Comparison of ENCODE assay signal across 2 cellular contexts in the genomic region with DNA sequence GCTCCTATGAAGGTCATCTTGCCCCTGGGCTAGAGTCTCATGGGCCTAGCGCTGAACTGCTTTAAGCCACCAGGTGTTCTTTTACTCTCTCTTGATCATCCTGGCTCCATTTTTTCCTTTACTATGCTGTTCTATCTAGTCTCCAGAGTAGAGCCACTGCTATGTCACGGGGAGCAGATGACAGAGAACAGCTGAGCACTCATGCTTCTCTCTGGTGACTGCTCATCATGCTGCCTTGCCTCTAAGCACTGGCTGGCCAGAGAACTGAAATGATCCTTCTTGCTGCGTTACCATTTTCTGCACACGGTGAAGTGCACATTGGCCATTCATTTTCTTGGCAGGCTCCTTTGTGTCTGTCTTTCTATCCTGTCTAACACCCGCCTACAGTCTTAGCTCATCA.
TF ChIP-seq lines count a peak whose summit lies in the region.

No MANE protein-coding gene starts in this region.

TF ChIP-seq in A549, 52 proteins besides CTCF, POLR2A, EP300 and RAD21 (continued from another document):
- TF ChIP-seq, protein P1, sequence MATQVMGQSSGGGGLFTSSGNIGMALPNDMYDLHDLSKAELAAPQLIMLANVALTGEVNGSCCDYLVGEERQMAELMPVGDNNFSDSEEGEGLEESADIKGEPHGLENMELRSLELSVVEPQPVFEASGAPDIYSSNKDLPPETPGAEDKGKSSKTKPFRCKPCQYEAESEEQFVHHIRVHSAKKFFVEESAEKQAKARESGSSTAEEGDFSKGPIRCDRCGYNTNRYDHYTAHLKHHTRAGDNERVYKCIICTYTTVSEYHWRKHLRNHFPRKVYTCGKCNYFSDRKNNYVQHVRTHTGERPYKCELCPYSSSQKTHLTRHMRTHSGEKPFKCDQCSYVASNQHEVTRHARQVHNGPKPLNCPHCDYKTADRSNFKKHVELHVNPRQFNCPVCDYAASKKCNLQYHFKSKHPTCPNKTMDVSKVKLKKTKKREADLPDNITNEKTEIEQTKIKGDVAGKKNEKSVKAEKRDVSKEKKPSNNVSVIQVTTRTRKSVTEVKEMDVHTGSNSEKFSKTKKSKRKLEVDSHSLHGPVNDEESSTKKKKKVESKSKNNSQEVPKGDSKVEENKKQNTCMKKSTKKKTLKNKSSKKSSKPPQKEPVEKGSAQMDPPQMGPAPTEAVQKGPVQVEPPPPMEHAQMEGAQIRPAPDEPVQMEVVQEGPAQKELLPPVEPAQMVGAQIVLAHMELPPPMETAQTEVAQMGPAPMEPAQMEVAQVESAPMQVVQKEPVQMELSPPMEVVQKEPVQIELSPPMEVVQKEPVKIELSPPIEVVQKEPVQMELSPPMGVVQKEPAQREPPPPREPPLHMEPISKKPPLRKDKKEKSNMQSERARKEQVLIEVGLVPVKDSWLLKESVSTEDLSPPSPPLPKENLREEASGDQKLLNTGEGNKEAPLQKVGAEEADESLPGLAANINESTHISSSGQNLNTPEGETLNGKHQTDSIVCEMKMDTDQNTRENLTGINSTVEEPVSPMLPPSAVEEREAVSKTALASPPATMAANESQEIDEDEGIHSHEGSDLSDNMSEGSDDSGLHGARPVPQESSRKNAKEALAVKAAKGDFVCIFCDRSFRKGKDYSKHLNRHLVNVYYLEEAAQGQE (IDR thresholded peaks at IDR 0.05) = no peak
- TF ChIP-seq CBX8 (IDR thresholded peaks at IDR 0.05) (no peak), BHLHE40 (IDR thresholded peaks at IDR 0.05; ENCODE audit: low read depth, low read length) (no peak), HEYL (CRISPR knock-in tag; IDR thresholded peaks at IDR 0.05) (no peak), NFE2L2 (conservative IDR thresholded peaks at IDR 0.05; ENCODE audit: low read length) (no peak), CEBPB (IDR thresholded peaks at IDR 0.05) (no peak), EHMT2 (IDR thresholded peaks at IDR 0.05; ENCODE audit: low read depth) (no peak), SMC3 (IDR thresholded peaks at IDR 0.05) (no peak), SREBF2 (IDR thresholded peaks at IDR 0.05) (no peak), RNF2 (IDR thresholded peaks at IDR 0.05; ENCODE audit: borderline replicate concordance, low read depth) (no peak), MAFK (IDR thresholded peaks at IDR 0.05; ENCODE audit: partially characterized antibody) (no peak)
- TF ChIP-seq, protein P2, sequence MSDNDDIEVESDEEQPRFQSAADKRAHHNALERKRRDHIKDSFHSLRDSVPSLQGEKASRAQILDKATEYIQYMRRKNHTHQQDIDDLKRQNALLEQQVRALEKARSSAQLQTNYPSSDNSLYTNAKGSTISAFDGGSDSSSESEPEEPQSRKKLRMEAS (IDR thresholded peaks at IDR 0.05) = no peak
- TF ChIP-seq, protein P3, sequence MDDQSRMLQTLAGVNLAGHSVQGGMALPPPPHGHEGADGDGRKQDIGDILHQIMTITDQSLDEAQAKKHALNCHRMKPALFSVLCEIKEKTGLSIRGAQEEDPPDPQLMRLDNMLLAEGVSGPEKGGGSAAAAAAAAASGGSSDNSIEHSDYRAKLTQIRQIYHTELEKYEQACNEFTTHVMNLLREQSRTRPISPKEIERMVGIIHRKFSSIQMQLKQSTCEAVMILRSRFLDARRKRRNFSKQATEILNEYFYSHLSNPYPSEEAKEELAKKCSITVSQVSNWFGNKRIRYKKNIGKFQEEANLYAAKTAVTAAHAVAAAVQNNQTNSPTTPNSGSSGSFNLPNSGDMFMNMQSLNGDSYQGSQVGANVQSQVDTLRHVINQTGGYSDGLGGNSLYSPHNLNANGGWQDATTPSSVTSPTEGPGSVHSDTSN (IDR thresholded peaks at IDR 0.05) = no peak

TF ChIP-seq in GM23338, 12 proteins besides CTCF, POLR2A, EP300 and RAD21 (continued from another document):
- TF ChIP-seq, protein P4, sequence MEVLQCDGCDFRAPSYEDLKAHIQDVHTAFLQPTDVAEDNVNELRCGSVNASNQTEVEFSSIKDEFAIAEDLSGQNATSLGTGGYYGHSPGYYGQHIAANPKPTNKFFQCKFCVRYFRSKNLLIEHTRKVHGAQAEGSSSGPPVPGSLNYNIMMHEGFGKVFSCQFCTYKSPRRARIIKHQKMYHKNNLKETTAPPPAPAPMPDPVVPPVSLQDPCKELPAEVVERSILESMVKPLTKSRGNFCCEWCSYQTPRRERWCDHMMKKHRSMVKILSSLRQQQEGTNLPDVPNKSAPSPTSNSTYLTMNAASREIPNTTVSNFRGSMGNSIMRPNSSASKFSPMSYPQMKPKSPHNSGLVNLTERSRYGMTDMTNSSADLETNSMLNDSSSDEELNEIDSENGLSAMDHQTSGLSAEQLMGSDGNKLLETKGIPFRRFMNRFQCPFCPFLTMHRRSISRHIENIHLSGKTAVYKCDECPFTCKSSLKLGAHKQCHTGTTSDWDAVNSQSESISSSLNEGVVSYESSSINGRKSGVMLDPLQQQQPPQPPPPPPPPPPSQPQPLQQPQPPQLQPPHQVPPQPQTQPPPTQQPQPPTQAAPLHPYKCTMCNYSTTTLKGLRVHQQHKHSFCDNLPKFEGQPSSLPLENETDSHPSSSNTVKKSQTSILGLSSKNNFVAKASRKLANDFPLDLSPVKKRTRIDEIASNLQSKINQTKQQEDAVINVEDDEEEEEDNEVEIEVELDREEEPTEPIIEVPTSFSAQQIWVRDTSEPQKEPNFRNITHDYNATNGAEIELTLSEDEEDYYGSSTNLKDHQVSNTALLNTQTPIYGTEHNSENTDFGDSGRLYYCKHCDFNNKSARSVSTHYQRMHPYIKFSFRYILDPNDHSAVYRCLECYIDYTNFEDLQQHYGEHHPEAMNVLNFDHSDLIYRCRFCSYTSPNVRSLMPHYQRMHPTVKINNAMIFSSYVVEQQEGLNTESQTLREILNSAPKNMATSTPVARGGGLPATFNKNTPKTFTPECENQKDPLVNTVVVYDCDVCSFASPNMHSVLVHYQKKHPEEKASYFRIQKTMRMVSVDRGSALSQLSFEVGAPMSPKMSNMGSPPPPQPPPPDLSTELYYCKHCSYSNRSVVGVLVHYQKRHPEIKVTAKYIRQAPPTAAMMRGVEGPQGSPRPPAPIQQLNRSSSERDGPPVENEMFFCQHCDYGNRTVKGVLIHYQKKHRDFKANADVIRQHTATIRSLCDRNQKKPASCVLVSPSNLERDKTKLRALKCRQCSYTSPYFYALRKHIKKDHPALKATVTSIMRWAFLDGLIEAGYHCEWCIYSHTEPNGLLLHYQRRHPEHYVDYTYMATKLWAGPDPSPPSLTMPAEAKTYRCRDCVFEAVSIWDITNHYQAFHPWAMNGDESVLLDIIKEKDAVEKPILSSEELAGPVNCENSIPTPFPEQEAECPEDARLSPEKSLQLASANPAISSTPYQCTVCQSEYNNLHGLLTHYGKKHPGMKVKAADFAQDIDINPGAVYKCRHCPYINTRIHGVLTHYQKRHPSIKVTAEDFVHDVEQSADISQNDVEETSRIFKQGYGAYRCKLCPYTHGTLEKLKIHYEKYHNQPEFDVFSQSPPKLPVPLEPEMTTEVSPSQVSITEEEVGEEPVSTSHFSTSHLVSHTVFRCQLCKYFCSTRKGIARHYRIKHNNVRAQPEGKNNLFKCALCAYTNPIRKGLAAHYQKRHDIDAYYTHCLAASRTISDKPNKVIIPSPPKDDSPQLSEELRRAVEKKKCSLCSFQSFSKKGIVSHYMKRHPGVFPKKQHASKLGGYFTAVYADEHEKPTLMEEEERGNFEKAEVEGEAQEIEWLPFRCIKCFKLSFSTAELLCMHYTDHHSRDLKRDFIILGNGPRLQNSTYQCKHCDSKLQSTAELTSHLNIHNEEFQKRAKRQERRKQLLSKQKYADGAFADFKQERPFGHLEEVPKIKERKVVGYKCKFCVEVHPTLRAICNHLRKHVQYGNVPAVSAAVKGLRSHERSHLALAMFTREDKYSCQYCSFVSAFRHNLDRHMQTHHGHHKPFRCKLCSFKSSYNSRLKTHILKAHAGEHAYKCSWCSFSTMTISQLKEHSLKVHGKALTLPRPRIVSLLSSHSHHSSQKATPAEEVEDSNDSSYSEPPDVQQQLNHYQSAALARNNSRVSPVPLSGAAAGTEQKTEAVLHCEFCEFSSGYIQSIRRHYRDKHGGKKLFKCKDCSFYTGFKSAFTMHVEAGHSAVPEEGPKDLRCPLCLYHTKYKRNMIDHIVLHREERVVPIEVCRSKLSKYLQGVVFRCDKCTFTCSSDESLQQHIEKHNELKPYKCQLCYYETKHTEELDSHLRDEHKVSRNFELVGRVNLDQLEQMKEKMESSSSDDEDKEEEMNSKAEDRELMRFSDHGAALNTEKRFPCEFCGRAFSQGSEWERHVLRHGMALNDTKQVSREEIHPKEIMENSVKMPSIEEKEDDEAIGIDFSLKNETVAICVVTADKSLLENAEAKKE (CRISPR knock-in tag; IDR thresholded peaks at IDR 0.05) = no peak
- no peak for TF ChIP-seq EZH2 (IDR thresholded peaks at IDR 0.05; ENCODE audit: low read depth, unreplicated experiment)
- no peak for TF ChIP-seq STAT1 (IDR thresholded peaks at IDR 0.05; ENCODE audit: unreplicated experiment)
- no peak for TF ChIP-seq POLR2AphosphoS5 (IDR thresholded peaks at IDR 0.05; ENCODE audit: low read depth)
- TF ChIP-seq, protein P5, sequence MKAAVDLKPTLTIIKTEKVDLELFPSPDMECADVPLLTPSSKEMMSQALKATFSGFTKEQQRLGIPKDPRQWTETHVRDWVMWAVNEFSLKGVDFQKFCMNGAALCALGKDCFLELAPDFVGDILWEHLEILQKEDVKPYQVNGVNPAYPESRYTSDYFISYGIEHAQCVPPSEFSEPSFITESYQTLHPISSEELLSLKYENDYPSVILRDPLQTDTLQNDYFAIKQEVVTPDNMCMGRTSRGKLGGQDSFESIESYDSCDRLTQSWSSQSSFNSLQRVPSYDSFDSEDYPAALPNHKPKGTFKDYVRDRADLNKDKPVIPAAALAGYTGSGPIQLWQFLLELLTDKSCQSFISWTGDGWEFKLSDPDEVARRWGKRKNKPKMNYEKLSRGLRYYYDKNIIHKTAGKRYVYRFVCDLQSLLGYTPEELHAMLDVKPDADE (IDR thresholded peaks at IDR 0.05) = no peak
- no peak for TF ChIP-seq EZH2phosphoT487 (IDR thresholded peaks at IDR 0.05; ENCODE audit: unreplicated experiment)
- no peak for TF ChIP-seq CREB1 (CRISPR knock-in tag; IDR thresholded peaks at IDR 0.05; ENCODE audit: low read depth)
